In the genomic region with DNA sequence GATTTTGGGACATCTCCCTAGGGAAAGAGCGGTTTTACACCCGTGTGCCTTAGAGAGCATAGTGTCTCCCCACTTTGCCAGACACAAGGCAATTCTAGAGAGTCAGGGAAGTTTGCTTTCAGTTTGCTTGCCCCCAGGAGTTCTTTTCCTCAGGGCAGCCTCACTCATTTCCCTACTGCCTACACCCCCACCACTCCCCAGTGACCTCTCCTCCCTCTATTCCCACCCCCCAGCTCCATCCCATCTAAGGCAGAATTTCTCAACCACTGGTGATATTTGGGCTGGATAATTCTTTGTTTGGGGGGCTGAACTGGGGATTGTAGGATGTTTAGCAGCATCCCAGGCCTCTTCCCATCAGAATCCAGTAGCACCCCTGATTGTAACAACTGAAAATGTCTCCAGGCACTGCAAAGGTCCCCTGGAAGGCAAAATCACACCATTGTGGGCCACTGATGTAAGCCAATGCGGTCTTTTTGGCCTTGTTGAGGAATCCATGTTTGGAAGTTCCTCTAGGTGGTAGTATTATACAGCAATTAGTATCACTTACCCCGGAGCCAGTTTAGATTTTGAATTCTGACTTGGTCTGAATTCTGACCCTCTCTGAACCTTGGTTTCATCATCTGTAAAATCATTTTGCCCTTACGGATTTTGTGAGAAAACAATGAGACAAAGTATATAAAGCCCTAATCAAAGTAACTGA, we compare ENCODE assay signal across 9 cellular contexts. TPM values are rescaled to one million over a fixed set of nuclear protein-coding genes. Genes with fewer than 3 reads are reported as not detected.
A peak's percentile ranks its signal among the peaks of the same experiment; 100 is the strongest.
DNase-seq lines count a peak whose midpoint lies in the region; ATAC-seq and TF ChIP-seq lines count a peak whose summit lies in the region.
"Had no signal": no experiment of that assay in that cellular context is flagged by ENCODE, and none has a peak within 500 bp of the region (broad histone marks: within the 10 kb centered on the region; RNA-seq: fewer than 3 reads in every experiment).

No MANE protein-coding gene starts in this region.

- peaks cover 31% of the 10 kb centered on the region for H3K27me3 Mint-ChIP-seq in nephron (ENCODE audit: low read depth)

- in situ Hi-C loops in KBM-7 (cut with MboI; ENCODE audit: low pct_unique_long_range_greater_than_20kb, low sequenced_read_pairs): no loop called here

- no peaks in the 10 kb centered on the region for H3K36me3 Mint-ChIP-seq in nephron (ENCODE audit: low read depth)

- no peak overlapping the region for H3K4me3 Mint-ChIP-seq in nephron
- H3K4me3 Mint-ChIP-seq: central memory CD8-positive, alpha-beta T cell had no signal

- no peak for ATAC-seq in GM18517 (IDR thresholded peaks at IDR 0.05; ENCODE audit: unreplicated experiment)

- TF ChIP-seq CTCF in nephron (IDR thresholded peaks at IDR 0.05; ENCODE audit: unreplicated experiment in 3 of 3): peak; percentile 35 to 50 (median 37)

- no peak overlapping the region for H3K27ac Mint-ChIP-seq in nephron

- H3K4me1 Mint-ChIP-seq in nephron: no peaks in the 10 kb centered on the region
- H3K4me1 Mint-ChIP-seq: central memory CD8-positive, alpha-beta T cell had no signal

- H3K9me3 Mint-ChIP-seq in nephron: no peaks in the 10 kb centered on the region
- H3K9me3 Mint-ChIP-seq: central memory CD8-positive, alpha-beta T cell had no signal

- DNase-seq in Daoy (ENCODE audit: low read depth) (peak; percentile 10), KBM-7 (peak; percentile 14), cerebellar cortex (ENCODE audit: low spot score) (peak; percentile 8), NCI-H1417 treated with DMSO at 0.1 percent for 48 hours (lab: John Stamatoyannopoulos, UW) (no peak)
- no peak for DNase-seq in stimulated activated CD4-positive, alpha-beta T cell treated with anti-CD3 and anti-CD28 coated beads, Interleukin-2, amount 100 ng/mL, for 24 hours
- DNase-seq in activated effector memory CD4-positive, alpha-beta T cell treated with anti-CD3 and anti-CD28 coated beads, Interleukin-2, amount 50 U/mL, for 16 hours: no peak

RNA-seq across cellular contexts. Expression of gene EPPIN, which starts 1.3 kb away (rescaled TPM):
- total RNA-seq in Daoy (2014; rRNA removed; shearing (Covaris generic)): not detected in 2 replicates

RNA-seq across cellular contexts. Expression of gene WFDC6, which starts 6.6 kb away (rescaled TPM):
- total RNA-seq in Daoy (2014; rRNA removed; shearing (Covaris generic)): not detected in 2 replicates

RNA-seq across cellular contexts. Expression of gene SPINT3, which starts 30.5 kb away (rescaled TPM):
- not detected in 2 replicates for total RNA-seq in Daoy (2014; rRNA removed; shearing (Covaris generic))

RNA-seq across cellular contexts. Expression of gene WFDC8, which starts 33.2 kb away (rescaled TPM):
- not detected in 2 replicates for total RNA-seq in Daoy (2014; rRNA removed; shearing (Covaris generic))

Comparison
In these comparisons a context has a peak if more than half of its experiments do, and no peak if none do; other contexts are left out.
1. DNase-seq: peak in Daoy (single experiment), KBM-7 (single experiment) and cerebellar cortex (single experiment); none in stimulated activated CD4-positive, alpha-beta T cell treated with anti-CD3 and anti-CD28 coated beads, Interleukin-2, amount 100 ng/mL, for 24 hours (0 of 2), NCI-H1417 treated with DMSO at 0.1 percent for 48 hours (single experiment) and activated effector memory CD4-positive, alpha-beta T cell treated with anti-CD3 and anti-CD28 coated beads, Interleukin-2, amount 50 U/mL, for 16 hours (single experiment).